13 cellular contexts compared by ENCODE assay signal in genomic region chr15:34084086-34084485, GRCh38. TPM values are rescaled to one million over a fixed set of nuclear protein-coding genes. Genes with fewer than 3 reads are reported as not detected.
DNase-seq lines count a peak whose midpoint lies in the region; ATAC-seq and TF ChIP-seq lines count a peak whose summit lies in the region.
"Had no signal": no experiment of that assay in that cellular context is flagged by ENCODE, and none has a peak within 500 bp of the region (broad histone marks: within the 10 kb centered on the region; RNA-seq: fewer than 3 reads in every experiment).

No MANE protein-coding gene starts in this region.

- no peak overlapping the region for H3K27ac Mint-ChIP-seq in activated CD8-positive, alpha-beta memory T cell treated with anti-CD3 and anti-CD28 coated beads, Interleukin-2, amount 10 ng/mL, durations not matched to agents 7 days and 5 days

- intact Hi-C loops in psoas muscle (cut with DNase I), result no loop called here

- no peaks in the 10 kb centered on the region for H3K27me3 ChIP-seq in psoas muscle (ENCODE audit: insufficient read depth in 3 of 3, low read length in 2 of 3)
- H3K27me3 ChIP-seq: suprapubic skin had no signal

- H3K27ac ChIP-seq in RWPE1 (peak overlapping the region; percentile 61), psoas muscle (peak overlapping the region; percentile 33)
- H3K27ac ChIP-seq: suprapubic skin had no signal

- peak; percentile 75 for DNase-seq in GM04503 (ENCODE audit: low read depth)
- peak; percentile 51 for DNase-seq in RWPE1 (ENCODE audit: low spot score)
- DNase-seq in fibroblast of the aortic adventitia (ENCODE audit: low read depth), result peak; percentile 59
- DNase-seq in psoas muscle, result peak; percentile 28 to 56
- DNase-seq in activated CD8-positive, alpha-beta memory T cell treated with anti-CD3 and anti-CD28 coated beads, Interleukin-2, amount 10 ng/mL, durations not matched to agents 7 days and 5 days, result no peak
- no peak for DNase-seq in HEK293T (ENCODE audit: extremely low spot score)
- DNase-seq in retina, result no peak
- DNase-seq in SIG-M5 treated with dmso at 0.1 percent for 504 hours (lab: John Stamatoyannopoulos, UW; ENCODE audit: unreplicated experiment), result no peak
- DNase-seq: activated effector memory CD4-positive, alpha-beta T cell treated with Interleukin-2 at 50 U/mL for 16 hours; NCI-H1694; NCI-H526; RPMI8226 had no signal

- H3K4me1 ChIP-seq in psoas muscle, result peaks cover 7% of the 10 kb centered on the region

- peaks cover 4 to 65% of the 10 kb centered on the region in 2 donors for H3K36me3 ChIP-seq in psoas muscle (ENCODE audit: insufficient read depth in 1 of 2, low read depth in 1 of 2)

- no peak for TF ChIP-seq CTCF in RWPE1 (conservative IDR thresholded peaks at IDR 0.05; ENCODE audit: low read depth)
- no peak for TF ChIP-seq CTCF in fibroblast of the aortic adventitia (IDR thresholded peaks at IDR 0.05; ENCODE audit: insufficient read depth, low read length)
- TF ChIP-seq CTCF in psoas muscle (IDR thresholded peaks at IDR 0.05), result no peak

- H3K36me3 Mint-ChIP-seq in activated CD8-positive, alpha-beta memory T cell treated with anti-CD3 and anti-CD28 coated beads, Interleukin-2, amount 10 ng/mL, durations not matched to agents 7 days and 5 days, result peaks cover 33% of the 10 kb centered on the region

- no peak overlapping the region for H3K4me3 Mint-ChIP-seq in activated CD8-positive, alpha-beta memory T cell treated with anti-CD3 and anti-CD28 coated beads, Interleukin-2, amount 10 ng/mL, durations not matched to agents 7 days and 5 days

- ATAC-seq in psoas muscle, result peak in 3 of 4 donors; percentile 68 to 90 (median 76)
- ATAC-seq in activated CD8-positive, alpha-beta memory T cell treated with anti-CD3 and anti-CD28 coated beads, Interleukin-2, amount 10 ng/mL, durations not matched to agents 7 days and 5 days, result no peak

- H3K4me3 ChIP-seq in fibroblast of the aortic adventitia (ENCODE audit: low read depth, low read length) (no peak overlapping the region), psoas muscle (no peak overlapping the region)
- H3K4me3 ChIP-seq: suprapubic skin had no signal

- H3K4me1 Mint-ChIP-seq in activated CD8-positive, alpha-beta memory T cell treated with anti-CD3 and anti-CD28 coated beads, Interleukin-2, amount 10 ng/mL, durations not matched to agents 7 days and 5 days, result no peaks in the 10 kb centered on the region

- H3K9me3 Mint-ChIP-seq in activated CD8-positive, alpha-beta memory T cell treated with anti-CD3 and anti-CD28 coated beads, Interleukin-2, amount 10 ng/mL, durations not matched to agents 7 days and 5 days (ENCODE audit: low read depth), result no peaks in the 10 kb centered on the region

- CTCF ChIA-PET in RWPE1 (lab: Yijun Ruan, JAX) (interaction anchor here (1.1 kb wide), 1 partner anchor 23 kb away, joined by 3 read pairs; no protein-coding TSS in a partner anchor), HEK293T (lab: Yijun Ruan, JAX) (no interaction called here)
- CTCF ChIA-PET in activated CD8-positive, alpha-beta memory T cell treated with anti-CD3 and anti-CD28 coated beads, Interleukin-2, amount 10 ng/mL, durations not matched to agents 7 days and 5 days (lab: Charles Lee), result no interaction called here

- 28 to 47% (median 31%) methylated on average over 7 of the region's 7 CpGs for WGBS in psoas muscle, 3 donors

- H3K9me3 ChIP-seq in psoas muscle, result no peaks in the 10 kb centered on the region
- H3K9me3 ChIP-seq: suprapubic skin had no signal

- POLR2A ChIA-PET in RWPE1 (lab: Yijun Ruan, JAX; ENCODE audit: low non-redundant PET) (no interaction called here), HEK293T (lab: Yijun Ruan, JAX) (no interaction called here)

- H3K27me3 Mint-ChIP-seq in activated CD8-positive, alpha-beta memory T cell treated with anti-CD3 and anti-CD28 coated beads, Interleukin-2, amount 10 ng/mL, durations not matched to agents 7 days and 5 days, result no peaks in the 10 kb centered on the region

TF ChIP-seq in HEK293T, 16 proteins besides CTCF, POLR2A, EP300 and RAD21:
- no peak for TF ChIP-seq SP1 (IDR thresholded peaks at IDR 0.05)
- no peak for TF ChIP-seq PKNOX1 (IDR thresholded peaks at IDR 0.05)
- TF ChIP-seq FOXA1 (IDR thresholded peaks at IDR 0.05), result no peak
- TF ChIP-seq NFRKB (IDR thresholded peaks at IDR 0.05), result no peak
- no peak for TF ChIP-seq FOXK2 (IDR thresholded peaks at IDR 0.05)
- no peak for TF ChIP-seq ARNT (IDR thresholded peaks at IDR 0.05)
- no peak for TF ChIP-seq CTBP1 (IDR thresholded peaks at IDR 0.05; ENCODE audit: borderline replicate concordance)
- TF ChIP-seq TARDBP (IDR thresholded peaks at IDR 0.05), result no peak
- TF ChIP-seq ELF4 (IDR thresholded peaks at IDR 0.05), result no peak
- TF ChIP-seq FOXM1 (IDR thresholded peaks at IDR 0.05; ENCODE audit: borderline replicate concordance), result no peak
- no peak for TF ChIP-seq BHLHE40 (IDR thresholded peaks at IDR 0.05; ENCODE audit: borderline replicate concordance)

RNA-seq across cellular contexts. Expression of gene EMC7, which starts 17.6 kb away (rescaled TPM):
- total RNA-seq in fibroblast of the aortic adventitia (ENCODE audit: low replicate concordance) (26.0 and 46.6 TPM in 2 replicates), psoas muscle (10 to 100 TPM; 50.4 to 82.8 (median 65.1) TPM)
- 100 to 1,000 TPM in 2 of 3 donors, 10 to 100 TPM in 1; 99.8 to 128 (median 117) TPM for polyA plus RNA-seq in psoas muscle
- total RNA-seq in activated CD8-positive, alpha-beta memory T cell treated with anti-CD3 and anti-CD28 coated beads, Interleukin-2, amount 10 ng/mL, durations not matched to agents 7 days and 5 days, result 10 to 100 TPM; 66.2 to 76.5 TPM

RNA-seq across cellular contexts. Expression of gene PGBD4, which starts 17.8 kb away (rescaled TPM):
- total RNA-seq in fibroblast of the aortic adventitia (ENCODE audit: low replicate concordance) (1.6 and 2.2 TPM in 2 replicates), psoas muscle (1 to 10 TPM; 1.4 to 2.1 (median 1.8) TPM)
- polyA plus RNA-seq in psoas muscle, result 1 to 10 TPM in 2 of 3 donors, under 1 TPM in 1; 0.70 to 5.0 (median 1.0) TPM
- 1 to 10 TPM; 3.8 to 5.2 TPM for total RNA-seq in activated CD8-positive, alpha-beta memory T cell treated with anti-CD3 and anti-CD28 coated beads, Interleukin-2, amount 10 ng/mL, durations not matched to agents 7 days and 5 days

RNA-seq across cellular contexts. Expression of gene AVEN, which starts 45.1 kb away (rescaled TPM):
- total RNA-seq in fibroblast of the aortic adventitia (ENCODE audit: low replicate concordance), result 17.2 and 26.8 TPM in 2 replicates
- 10 to 100 TPM; 17.2 to 30.3 (median 21.6) TPM for total RNA-seq in psoas muscle
- polyA plus RNA-seq in psoas muscle, result 10 to 100 TPM; 20.9 to 23.4 (median 22.9) TPM
- 10 to 100 TPM in 1 of 2 experiments, 1 to 10 TPM in 1; 8.9 to 11.8 TPM for total RNA-seq in activated CD8-positive, alpha-beta memory T cell treated with anti-CD3 and anti-CD28 coated beads, Interleukin-2, amount 10 ng/mL, durations not matched to agents 7 days and 5 days

Comparison
In these comparisons a context has a peak if more than half of its experiments do, and no peak if none do; other contexts are left out.
1. DNase-seq: peak in GM04503 (single experiment), RWPE1 (single experiment), fibroblast of the aortic adventitia (single experiment) and psoas muscle (2 of 2); none in activated CD8-positive, alpha-beta memory T cell treated with anti-CD3 and anti-CD28 coated beads, Interleukin-2, amount 10 ng/mL, durations not matched to agents 7 days and 5 days (single experiment), HEK293T (single experiment), retina (single experiment) and SIG-M5 treated with dmso at 0.1 percent for 504 hours (single experiment).